24 cellular contexts compared by ENCODE assay signal in the genomic region with DNA sequence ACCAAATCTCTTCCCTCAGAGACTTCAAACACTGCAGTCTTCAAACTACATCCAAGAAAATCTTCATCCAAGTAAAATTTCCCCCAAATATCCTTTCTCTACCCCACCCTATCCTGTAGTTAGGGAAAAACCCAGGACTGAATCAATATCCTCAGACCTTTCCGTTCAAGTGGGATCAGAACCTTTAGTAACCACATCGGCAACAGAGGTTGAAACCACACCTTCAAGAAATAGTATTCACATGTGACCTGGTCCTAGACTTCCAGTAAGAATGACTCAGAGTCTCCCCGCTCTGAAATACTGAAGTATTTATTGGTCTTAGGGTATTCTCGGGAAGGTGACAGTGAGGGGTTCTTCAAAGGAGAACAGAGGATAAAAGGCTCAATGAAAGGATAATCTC. TPM values are rescaled to one million over a fixed set of nuclear protein-coding genes. Genes with fewer than 3 reads are reported as not detected.
DNase-seq lines count a peak whose midpoint lies in the region; ATAC-seq, FAIRE-seq and TF ChIP-seq lines count a peak whose summit lies in the region.
"Had no signal": no experiment of that assay in that cellular context is flagged by ENCODE, and none has a peak within 500 bp of the region (broad histone marks: within the 10 kb centered on the region; RNA-seq: fewer than 3 reads in every experiment).

No MANE protein-coding gene starts in this region.

- H3K27ac Mint-ChIP-seq in IgD-negative memory B cell (peak overlapping the region; percentile 64 to 90 (median 77)), naive B cell (peak overlapping the region in 5 of 6 donors; percentile 19 to 97 (median 84))
- H3K27ac Mint-ChIP-seq: GM23338 had no signal

- DNase-seq in ELR (ENCODE audit: low read depth) (peak; percentile 13), choroid plexus epithelial cell (ENCODE audit: low read depth) (peak; percentile 8), naive B cell (no peak), EL (no peak), brain microvascular endothelial cell (no peak), GM12892 (ENCODE audit: insufficient read length) (no peak)
- DNase-seq in activated T-cell treated with anti-CD3 and anti-CD28 coated beads, Interleukin-2, amount 50 U/mL, for 48 hours: no peak
- DNase-seq: CD4-positive, CD25-positive, alpha-beta regulatory T cell; DMS153; DND-41; KBM-7; NCI-H1105 treated with DMSO at 0.1 percent for 48 hours; NCI-H146; NCI-H1930; NCI-H2107; NCI-H524; NCI-H748 treated with DMSO at 0.1 percent for 48 hours; SK-N-SH had no signal

- no peak for ATAC-seq in naive B cell (ENCODE audit: low read depth in 2 of 2)
- ATAC-seq: GM23338, HepG2 had no signal

- in situ Hi-C loops in brain microvascular endothelial cell (cut with HindIII; ENCODE audit: low pct_ligation_motif_present, low sequenced_read_pairs): no loop called here

- H3K27me3 Mint-ChIP-seq in IgD-negative memory B cell (no peaks in the 10 kb centered on the region), naive B cell (no peaks in the 10 kb centered on the region)
- H3K27me3 Mint-ChIP-seq: CD4-positive, CD25-positive, alpha-beta regulatory T cell had no signal

- H3K36me3 Mint-ChIP-seq in IgD-negative memory B cell (peaks cover 49% of the 10 kb centered on the region), naive B cell (peaks cover 63 to 64% of the 10 kb centered on the region in 2 donors)

- peaks cover 19 to 56% (median 46%) of the 10 kb centered on the region in 3 donors for H3K4me1 Mint-ChIP-seq in IgD-negative memory B cell
- H3K4me1 Mint-ChIP-seq in naive B cell: peaks cover 51 to 66% (median 56%) of the 10 kb centered on the region in 3 donors
- H3K4me1 Mint-ChIP-seq: GM23338 had no signal

- no peak overlapping the region for H3K27ac ChIP-seq in brain microvascular endothelial cell
- H3K27ac ChIP-seq: BLaER1, HL-60 had no signal

- H3K36me3 ChIP-seq in brain microvascular endothelial cell (replicated peaks): no peaks in the 10 kb centered on the region
- H3K36me3 ChIP-seq: HAP-1 had no signal

- TF ChIP-seq CTCF in choroid plexus epithelial cell (conservative IDR thresholded peaks at IDR 0.05; ENCODE audit: low read depth, low read length) (no peak), brain microvascular endothelial cell (IDR thresholded peaks at IDR 0.05; ENCODE audit: low read depth, low read length, missing control alignments) (no peak)

- TF ChIP-seq POLR2A in GM12892 (IDR thresholded peaks at IDR 0.05; ENCODE audit: low read depth, low read length): no peak; the same call in 1 of the 2 replicates

- H3K4me3 Mint-ChIP-seq in IgD-negative memory B cell (peak overlapping the region in 2 of 4 donors; percentile 34 to 39), naive B cell (no peak overlapping the region)
- H3K4me3 Mint-ChIP-seq: CD4-positive, CD25-positive, alpha-beta regulatory T cell; GM23338 had no signal

- H3K27me3 ChIP-seq in brain microvascular endothelial cell (replicated peaks): no peaks in the 10 kb centered on the region
- H3K27me3 ChIP-seq: BLaER1 had no signal

- H3K4me3 ChIP-seq in choroid plexus epithelial cell (ENCODE audit: low read depth, low read length): no peak overlapping the region
- H3K4me3 ChIP-seq in brain microvascular endothelial cell (ENCODE audit: low read depth, low read length): no peak overlapping the region
- H3K4me3 ChIP-seq: BLaER1, GM23338, HAP-1 had no signal

- no peak for FAIRE-seq in GM12892 (lab: Jason Lieb, UNC)
- FAIRE-seq: HepG2 had no signal

- H3K9me3 Mint-ChIP-seq in IgD-negative memory B cell: peaks cover 0 to 16% (median 2%) of the 10 kb centered on the region in 3 donors
- H3K9me3 Mint-ChIP-seq in naive B cell: peaks cover 0 to 39% (median 16%) of the 10 kb centered on the region in 7 donors

RNA-seq across cellular contexts. Expression of a gene that starts 8.7 kb away (rescaled TPM):
- polyA plus RNA-seq in IgD-negative memory B cell: 2,568 TPM
- polyA plus RNA-seq in naive B cell (ENCODE audit: low read depth in 6 of 6): 1,000 to 10,000 TPM; 2,534 to 3,526 (median 2,823) TPM
- polyA plus RNA-seq in GM12892 (2012; ENCODE audit: missing spikeins): 1,233 TPM
- polyA plus RNA-seq: HepG2 had no signal

RNA-seq across cellular contexts. Expression of a gene that starts 11.1 kb away (rescaled TPM):
- polyA plus RNA-seq in IgD-negative memory B cell (2,247 TPM), naive B cell (ENCODE audit: low read depth in 6 of 6) (1,000 to 10,000 TPM; 1,951 to 3,267 (median 2,600) TPM)
- 455 TPM for polyA plus RNA-seq in GM12892 (2012; ENCODE audit: missing spikeins)
- polyA plus RNA-seq: HepG2 had no signal

RNA-seq across cellular contexts. Expression of a gene that starts 55.3 kb away (rescaled TPM):
- polyA plus RNA-seq in IgD-negative memory B cell (363 TPM), naive B cell (ENCODE audit: low read depth in 6 of 6) (100 to 1,000 TPM; 219 to 598 (median 388) TPM)
- 84.4 TPM for polyA plus RNA-seq in GM12892 (2012; ENCODE audit: missing spikeins)
- polyA plus RNA-seq: SK-N-SH had no signal

Comparison
In these comparisons a context has a peak if more than half of its experiments do, and no peak if none do; other contexts are left out.
1. DNase-seq: peak in ELR (single experiment) and choroid plexus epithelial cell (single experiment); none in naive B cell (single experiment), EL (single experiment), activated T-cell treated with anti-CD3 and anti-CD28 coated beads, Interleukin-2, amount 50 U/mL, for 48 hours (0 of 2), brain microvascular endothelial cell (single experiment) and GM12892 (single experiment).